In the genomic region with DNA sequence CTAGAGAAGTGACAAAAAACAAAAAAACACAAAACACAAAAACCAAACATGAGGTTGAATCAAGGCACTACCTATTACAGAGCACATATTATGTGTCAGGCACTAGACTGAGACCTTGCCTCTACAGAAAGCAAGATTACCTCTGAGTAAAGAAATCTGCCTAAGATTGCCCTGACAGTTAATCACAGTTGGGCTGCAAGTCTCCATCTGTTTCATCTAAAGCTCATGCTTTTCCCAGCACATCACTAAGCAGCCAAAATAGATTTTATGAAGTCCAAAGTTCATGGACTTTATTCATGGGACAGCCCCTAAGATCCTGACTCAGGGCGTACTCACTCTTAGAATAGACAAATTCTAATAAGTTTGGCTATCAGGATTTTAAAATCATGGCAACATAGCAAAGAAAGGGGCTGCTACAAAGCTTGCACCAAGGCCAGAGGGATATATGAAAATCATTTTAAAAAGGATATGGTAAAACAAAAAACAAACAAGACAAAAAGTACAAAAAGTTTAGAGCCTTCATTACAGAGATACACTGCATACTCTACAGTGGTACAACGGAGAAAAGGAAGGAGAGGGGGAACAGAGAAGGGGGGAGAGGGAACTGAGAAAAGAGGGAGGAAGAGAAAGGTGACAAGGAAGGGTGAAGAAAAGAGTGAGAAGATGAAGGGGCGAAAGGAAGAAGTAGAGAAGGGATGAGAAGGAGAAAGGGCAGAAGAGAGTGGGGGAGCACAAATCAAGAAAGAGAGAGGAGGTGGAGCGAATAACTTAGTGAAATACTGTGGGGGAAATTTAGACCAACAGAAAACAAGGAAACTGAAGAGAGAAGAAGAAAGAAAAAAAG, we compare ENCODE assay signal across 8 cellular contexts. TPM values are rescaled to one million over a fixed set of nuclear protein-coding genes. Genes with fewer than 3 reads are reported as not detected.
A peak's percentile ranks its signal among the peaks of the same experiment; 100 is the strongest.
DNase-seq lines count a peak whose midpoint lies in the region; ATAC-seq and TF ChIP-seq lines count a peak whose summit lies in the region.

No MANE protein-coding gene starts in this region.

- peaks cover 37 to 50% (median 47%) of the 10 kb centered on the region in 3 donors for H3K4me1 Mint-ChIP-seq in T-cell

- TF ChIP-seq CTCF in foreskin keratinocyte (conservative IDR thresholded peaks at IDR 0.05), result no peak

- H3K27me3 Mint-ChIP-seq in T-cell, result no peaks in the 10 kb centered on the region

- peaks cover 6 to 13% (median 10%) of the 10 kb centered on the region in 3 donors for H3K9me3 Mint-ChIP-seq in T-cell

- H3K4me1 ChIP-seq in foreskin keratinocyte, result peaks cover 16% of the 10 kb centered on the region

- H3K36me3 Mint-ChIP-seq in T-cell, result peaks cover 68% of the 10 kb centered on the region

- ATAC-seq in T-cell (replicated peaks in 1 of 4) (no peak), foreskin keratinocyte (peak; percentile 92), GM18517 (IDR thresholded peaks at IDR 0.05; ENCODE audit: unreplicated experiment) (no peak), HG03521 (IDR thresholded peaks at IDR 0.05; ENCODE audit: unreplicated experiment) (no peak)

- CTCF ChIA-PET in T-cell (lab: Charles Lee), result no interaction called here

- POLR2A ChIA-PET in T-cell (lab: Charles Lee), result no interaction called here

- no peak overlapping the region for H3K4me3 Mint-ChIP-seq in T-cell

- H3K4me3 ChIP-seq in skeletal muscle cell (ENCODE audit: low read depth, low read length), result no peak overlapping the region

- no peak for TF ChIP-seq POLR2A in erythroblast (IDR thresholded peaks at IDR 0.05; ENCODE audit: low read length)

- H3K27me3 ChIP-seq in foreskin keratinocyte, result no peaks in the 10 kb centered on the region

- H3K27ac ChIP-seq in foreskin keratinocyte, result no peak overlapping the region

- peak; percentile 27 for DNase-seq in GM03348 (ENCODE audit: low spot score)
- DNase-seq in T-cell, result no peak
- peak; percentile 66 to 84 for DNase-seq in foreskin keratinocyte
- peak; percentile 69 for DNase-seq in skeletal muscle cell (ENCODE audit: low read depth)
- DNase-seq in T-helper 9 cell, result no peak
- no peak for DNase-seq in erythroblast (lab: John Stamatoyannopoulos, UW)

- H3K27ac Mint-ChIP-seq in T-cell, result peak overlapping the region; percentile 44 to 55

RNA-seq across cellular contexts. Expression of gene RICTOR, which starts 58.2 kb away (rescaled TPM):
- 10 to 100 TPM; 68.5 to 85.8 (median 74.8) TPM for total RNA-seq in T-cell
- 13.0 and 15.0 TPM in 2 replicates for total RNA-seq in foreskin keratinocyte
- 1.2 and 1.5 TPM in 2 replicates for polyA plus RNA-seq in foreskin keratinocyte

Comparison
In these comparisons a context has a peak if more than half of its experiments do, and no peak if none do; other contexts are left out.
1. DNase-seq: peak in GM03348 (single experiment), foreskin keratinocyte (2 of 2) and skeletal muscle cell (single experiment); none in T-cell (0 of 34), T-helper 9 cell (single experiment) and erythroblast (0 of 2).